Comparison of ENCODE assay signal across 8 cellular contexts in the genomic region with DNA sequence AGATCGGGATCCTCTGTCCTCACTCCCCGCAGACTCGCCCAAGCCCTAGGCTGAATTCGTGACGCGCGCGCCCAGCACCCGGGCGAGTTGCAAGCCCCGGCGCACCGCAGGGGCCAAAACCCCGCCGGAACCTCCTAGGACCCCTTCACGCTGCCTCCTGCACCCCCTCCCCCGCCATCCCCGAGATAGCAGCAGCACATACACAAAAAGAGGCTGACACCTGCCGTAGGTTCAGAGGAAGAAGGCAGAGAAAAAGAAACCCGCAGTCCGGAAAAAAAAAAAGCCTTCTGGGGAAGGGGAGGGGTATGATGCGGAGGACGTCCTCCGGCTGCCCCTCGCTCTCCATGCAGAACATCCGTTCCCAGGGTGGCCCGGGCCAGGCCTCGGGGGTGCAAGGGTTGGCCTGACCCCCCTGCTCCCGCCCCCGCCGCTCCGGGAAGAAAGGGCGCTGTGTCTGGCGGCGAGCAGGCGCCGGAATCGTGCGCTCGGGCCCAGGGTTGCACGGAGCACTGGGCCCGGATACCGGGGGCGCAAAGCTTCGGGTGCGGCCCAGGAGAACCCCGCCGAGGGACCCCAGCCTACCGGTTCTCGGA. TPM values are rescaled to one million over a fixed set of nuclear protein-coding genes. Genes with fewer than 3 reads are reported as not detected.
DNase-seq lines count a peak whose midpoint lies in the region; TF ChIP-seq lines count a peak whose summit lies in the region.

No MANE protein-coding gene starts in this region.

- H3F3A ChIP-seq in GM23248 (ENCODE audit: insufficient read depth), result no peaks in the 10 kb centered on the region

- H3K36me3 ChIP-seq in SJCRH30, result no peaks in the 10 kb centered on the region
- H3K36me3 ChIP-seq in left ventricle myocardium inferior, result no peaks in the 10 kb centered on the region
- no peaks in the 10 kb centered on the region for H3K36me3 ChIP-seq in GM23248 (ENCODE audit: low read depth)

- H3K27me3 ChIP-seq in SJCRH30 (no peaks in the 10 kb centered on the region), left ventricle myocardium inferior (ENCODE audit: low read depth) (peaks cover 47% of the 10 kb centered on the region), GM23248 (replicated peaks; ENCODE audit: insufficient read depth) (0 out of 2 replicates have a peak, but pooled peaks cover 3% of the 10 kb centered on the region)

- H2AFZ ChIP-seq in GM23248, result no peak overlapping the region

- H3K79me2 ChIP-seq in GM23248 (ENCODE audit: insufficient read depth), result no peaks in the 10 kb centered on the region

- WGBS in GM23248 (ENCODE audit: low coverage in 1 of 2, low lambda C conversion rate in 2 of 2, missing lambda C conversion rate in 2 of 2), 2 experiments, result 3% methylated on average over 28 of the region's 50 CpGs; no CpG with 5 or more reads in 1 of the 2 experiments

- TF ChIP-seq CTCF in GM12865 (IDR thresholded peaks at IDR 0.05; ENCODE audit: insufficient read depth, low read depth, low read length, missing control alignments) (no peak), left ventricle myocardium inferior (IDR thresholded peaks at IDR 0.05; ENCODE audit: borderline replicate concordance) (no peak)

- H3K9me3 ChIP-seq in SJCRH30 (replicated peaks), result no peaks in the 10 kb centered on the region
- H3K9me3 ChIP-seq in left ventricle myocardium inferior (replicated peaks), result no peaks in the 10 kb centered on the region
- H3K9me3 ChIP-seq in GM23248 (ENCODE audit: low read depth), result no peaks in the 10 kb centered on the region

- no peaks in the 10 kb centered on the region for H3K9me2 ChIP-seq in GM23248 (ENCODE audit: insufficient read depth)

- DNase-seq in GM12865 (ENCODE audit: low read depth) (no peak), SJCRH30 (no peak), left ventricle myocardium inferior (peak; percentile 11), putamen (ENCODE audit: low spot score) (peak; percentile 16), NCI-H1694 treated with DMSO at 0.1 percent for 48 hours (lab: John Stamatoyannopoulos, UW) (no peak), epidermal melanocyte (ENCODE audit: insufficient read length, low spot score) (no peak), GM23248 (no peak), kidney tubule cell (ENCODE audit: low spot score) (no peak)

- in situ Hi-C loops in GM23248 (cut with MboI), result no loop called here

- intact Hi-C loops in left ventricle myocardium inferior (cut with micrococcal nuclease), result no loop called here

- no peak overlapping the region for H3K4me2 ChIP-seq in GM23248 (ENCODE audit: unreplicated experiment)

- H3K4me1 ChIP-seq in SJCRH30 (no peaks in the 10 kb centered on the region), left ventricle myocardium inferior (peaks cover 3% of the 10 kb centered on the region), GM23248 (ENCODE audit: insufficient read depth) (no peaks in the 10 kb centered on the region)

- H3K4me3 ChIP-seq in GM12865 (ENCODE audit: low read depth, low read length) (peak overlapping the region; percentile 20), SJCRH30 (peak overlapping the region; percentile 43), left ventricle myocardium inferior (peak overlapping the region; percentile 61), GM23248 (no peak overlapping the region)

- H3K9ac ChIP-seq in GM23248, result no peak overlapping the region

- H3K27ac ChIP-seq in SJCRH30, result no peak overlapping the region
- H3K27ac ChIP-seq in left ventricle myocardium inferior (replicated peaks), result peak overlapping the region; percentile 27
- no peak overlapping the region for H3K27ac ChIP-seq in GM23248

- no peaks in the 10 kb centered on the region for H4K20me1 ChIP-seq in GM23248 (ENCODE audit: insufficient read depth)

RNA-seq across cellular contexts. Expression of a gene that starts 2.5 kb away (rescaled TPM):
- 0.79 and 1.7 TPM in 2 replicates for total RNA-seq in SJCRH30 (2014; rRNA removed; shearing (Covaris generic))
- total RNA-seq in left ventricle myocardium inferior, result 4.5 TPM
- under 0.01 TPM in 1 of 2 replicates, not detected in the other for total RNA-seq in GM23248 (2014; rRNA removed; shearing (Covaris generic))
- polyA plus RNA-seq in GM23248 (2016; fragmentation: Nextera tagmentation; extraction: Ambion mirVana), result not detected in 2 replicates

Comparison
In these comparisons a context has a peak if more than half of its experiments do, and no peak if none do; other contexts are left out.
1. DNase-seq: peak in left ventricle myocardium inferior (single experiment) and putamen (single experiment); none in GM12865 (single experiment), SJCRH30 (0 of 2), NCI-H1694 treated with DMSO at 0.1 percent for 48 hours (single experiment), epidermal melanocyte (single experiment), GM23248 (single experiment) and kidney tubule cell (single experiment).